In genomic region chr11:75644370-75644769, GRCh38 we compare ENCODE assay signal across 1 cellular context.
A peak's percentile ranks its signal among the peaks of the same experiment; 100 is the strongest.
TF ChIP-seq lines count a peak whose summit lies in the region.

No MANE protein-coding gene starts in this region.

TF ChIP-seq in SK-N-SH, 30 proteins besides CTCF, POLR2A, EP300 and RAD21 (continued from another document):
- TF ChIP-seq ELF1 (IDR thresholded peaks at IDR 0.05): no peak
- no peak for TF ChIP-seq MEF2A (IDR thresholded peaks at IDR 0.05; ENCODE audit: borderline replicate concordance, low read depth)
- TF ChIP-seq TCF12 (IDR thresholded peaks at IDR 0.05): peak; percentile 67
TF ChIP-seq in SK-N-SH: peak in this region for 4.
